Comparison of ENCODE assay signal across 8 cellular contexts in genomic region chr17:1488826-1489275, GRCh38. TPM values are rescaled to one million over a fixed set of nuclear protein-coding genes. Genes with fewer than 3 reads are reported as not detected.
DNase-seq lines count a peak whose midpoint lies in the region; ATAC-seq and TF ChIP-seq lines count a peak whose summit lies in the region.

No MANE protein-coding gene starts in this region.

- peaks cover 42% of the 10 kb centered on the region for H3K4me1 Mint-ChIP-seq in activated CD4-positive, alpha-beta T cell treated with anti-CD3 and anti-CD28 coated beads for 36 hours

- H3K27me3 ChIP-seq in adrenal gland (no peaks in the 10 kb centered on the region), liver (ENCODE audit: control insufficient read depth in 4 of 4, insufficient read depth in 4 of 4, low read length in 3 of 4) (no peaks in the 10 kb centered on the region), suprapubic skin (no peaks in the 10 kb centered on the region)

- TF ChIP-seq EP300 in suprapubic skin (IDR thresholded peaks at IDR 0.05) = no peak

- H3K4me3 Mint-ChIP-seq in activated CD4-positive, alpha-beta T cell treated with anti-CD3 and anti-CD28 coated beads for 36 hours = peak overlapping the region; percentile 6

- CTCF ChIA-PET in activated CD4-positive, alpha-beta T cell treated with anti-CD3 and anti-CD28 coated beads for 36 hours (lab: Charles Lee) = interaction anchor here (0.7 to 1.6 kb wide), 2 partner anchors 123 to 161 kb away, joined by 3 to 4 read pairs; partner anchors contain the start of gene RILP

- H3K4me3 ChIP-seq in adrenal gland (peak overlapping the region in 2 of 4 donors; percentile 33 to 81), liver (ENCODE audit: low read depth in 1 of 3, low read length in 3 of 3) (peak overlapping the region in 1 of 3 donors; percentile 61), suprapubic skin (peak overlapping the region; percentile 77)

- H3K9me3 ChIP-seq in adrenal gland (replicated peaks in 1 of 3) = no peaks in the 10 kb centered on the region
- H3K9me3 ChIP-seq in liver (ENCODE audit: control insufficient read depth in 4 of 4, low read length in 3 of 4) = no peaks in the 10 kb centered on the region
- H3K9me3 ChIP-seq in suprapubic skin = no peaks in the 10 kb centered on the region

- H3K9me3 Mint-ChIP-seq in activated CD4-positive, alpha-beta T cell treated with anti-CD3 and anti-CD28 coated beads for 36 hours (ENCODE audit: low read depth) = no peaks in the 10 kb centered on the region

- TF ChIP-seq CTCF in adrenal gland (IDR thresholded peaks at IDR 0.05) = no peak
- TF ChIP-seq CTCF in liver (IDR thresholded peaks at IDR 0.05; ENCODE audit: low read depth, low read length, missing input control) = no peak
- TF ChIP-seq CTCF in suprapubic skin (IDR thresholded peaks at IDR 0.05) = no peak

- intact Hi-C loops in activated CD4-positive, alpha-beta T cell treated with anti-CD3 and anti-CD28 coated beads for 36 hours (cut with DNase I, micrococcal nuclease) = loop anchor here in 1 of 2 experiments (2.0 kb wide), 1 partner anchor 26 kb away; no protein-coding TSS in a partner anchor
- intact Hi-C loops in adrenal gland (cut with DNase I) = no loop called here

- no peaks in the 10 kb centered on the region for H3K27me3 Mint-ChIP-seq in activated CD4-positive, alpha-beta T cell treated with anti-CD3 and anti-CD28 coated beads for 36 hours

- H3K36me3 ChIP-seq in adrenal gland (replicated peaks in 1 of 2) = no peaks in the 10 kb centered on the region
- peaks cover 0 to 1% (median 0%) of the 10 kb centered on the region in 4 donors for H3K36me3 ChIP-seq in liver (ENCODE audit: control insufficient read depth in 4 of 4, insufficient read depth in 3 of 4, low read depth in 1 of 4, low read length in 3 of 4)
- H3K36me3 ChIP-seq in suprapubic skin = no peaks in the 10 kb centered on the region

- H3K9ac ChIP-seq in liver (ENCODE audit: low read depth in 1 of 2, low read length in 2 of 2) = peak overlapping the region in 1 of 2 donors; percentile 19

- 82 to 89% (median 83%) methylated on average over 7 of the region's 7 CpGs for WGBS in adrenal gland, 4 donors
- WGBS in liver = 75% methylated on average over 7 of the region's 7 CpGs
- WGBS in suprapubic skin = 70% methylated on average over 5 of the region's 7 CpGs

- ATAC-seq in activated CD4-positive, alpha-beta T cell treated with anti-CD3 and anti-CD28 coated beads for 36 hours = no peak
- ATAC-seq in GM21717 (IDR thresholded peaks at IDR 0.05; ENCODE audit: unreplicated experiment) (no peak), HG03457 (IDR thresholded peaks at IDR 0.05; ENCODE audit: unreplicated experiment) (no peak)

- peaks cover 25 to 49% of the 10 kb centered on the region in 2 donors for H3K4me1 ChIP-seq in adrenal gland (replicated peaks in 1 of 2)
- H3K4me1 ChIP-seq in liver (ENCODE audit: control insufficient read depth in 4 of 4, insufficient read depth in 4 of 4, low read length in 3 of 4) = peaks cover 16 to 68% (median 37%) of the 10 kb centered on the region in 4 donors
- H3K4me1 ChIP-seq in suprapubic skin = peaks cover 81% of the 10 kb centered on the region

- no peak overlapping the region for H3K27ac Mint-ChIP-seq in activated CD4-positive, alpha-beta T cell treated with anti-CD3 and anti-CD28 coated beads for 36 hours

- POLR2A ChIA-PET in activated CD4-positive, alpha-beta T cell treated with anti-CD3 and anti-CD28 coated beads for 36 hours (lab: Charles Lee) = interaction anchor here (0.7 kb wide), 1 partner anchor 10 kb away, joined by 6 read pairs; no protein-coding TSS in a partner anchor

- H3K27ac ChIP-seq in adrenal gland (peak overlapping the region in 4 of 5 donors; percentile 82 to 97 (median 86)), liver (ENCODE audit: low read depth in 1 of 2, low read length in 2 of 2) (peak overlapping the region; percentile 63 to 76), suprapubic skin (peak overlapping the region; percentile 97)

- TF ChIP-seq RAD21 in liver (IDR thresholded peaks at IDR 0.05) = no peak

- no peak for DNase-seq in activated CD4-positive, alpha-beta T cell treated with anti-CD3 and anti-CD28 coated beads for 36 hours
- DNase-seq in activated CD4-positive, alpha-beta T cell treated with anti-CD3 and anti-CD28 coated beads, Interleukin-2, amount 50 U/mL, for 48 hours = no peak
- peak in 1 of 7 donors; percentile 33 for DNase-seq in adrenal gland
- no peak for DNase-seq in suprapubic skin (ENCODE audit: low spot score in 2 of 2)
- DNase-seq in NCI-H1417 (lab: John Stamatoyannopoulos, UW) = no peak

- H3K36me3 Mint-ChIP-seq in activated CD4-positive, alpha-beta T cell treated with anti-CD3 and anti-CD28 coated beads for 36 hours (ENCODE audit: low read depth) = peaks cover 3% of the 10 kb centered on the region

- TF ChIP-seq POLR2A in adrenal gland (IDR thresholded peaks at IDR 0.05) (no peak), suprapubic skin (IDR thresholded peaks at IDR 0.05) (no peak)

TF ChIP-seq in liver, 16 proteins besides CTCF, POLR2A, EP300 and RAD21:
- no peak for TF ChIP-seq YY1 (IDR thresholded peaks at IDR 0.05)
- no peak for TF ChIP-seq TAF1 (conservative IDR thresholded peaks at IDR 0.05)
- no peak for TF ChIP-seq MAX (IDR thresholded peaks at IDR 0.05)
- no peak for TF ChIP-seq ATF3 (IDR thresholded peaks at IDR 0.05)
- TF ChIP-seq RXRA (IDR thresholded peaks at IDR 0.05) = no peak
- TF ChIP-seq GABPA (IDR thresholded peaks at IDR 0.05 in 1 of 2, conservative IDR thresholded peaks at IDR 0.05 in 1 of 2) = no peak
- no peak for TF ChIP-seq REST (IDR thresholded peaks at IDR 0.05)
TF ChIP-seq in liver: peak in this region for 0.

RNA-seq across cellular contexts. Expression of gene MYO1C, which starts 3.6 kb away (rescaled TPM):
- 10 to 100 TPM; 21.7 to 24.1 TPM for total RNA-seq in activated CD4-positive, alpha-beta T cell treated with anti-CD3 and anti-CD28 coated beads for 36 hours
- 100 to 1,000 TPM in 1 of 8 donors, 10 to 100 TPM in 7; 50.4 to 103 (median 79.1) TPM for total RNA-seq in adrenal gland
- polyA plus RNA-seq in adrenal gland = 10 to 100 TPM; 35.6 to 71.4 (median 71.3) TPM
- total RNA-seq in liver = 10 to 100 TPM; 20.3 to 61.7 TPM
- polyA plus RNA-seq in liver = 10 to 100 TPM; 22.9 to 33.6 TPM
- total RNA-seq in suprapubic skin = 100 to 1,000 TPM in 2 of 4 donors, 10 to 100 TPM in 2; 74.9 to 116 (median 103) TPM

RNA-seq across cellular contexts. Expression of gene INPP5K, which starts 27.6 kb away (rescaled TPM):
- total RNA-seq in activated CD4-positive, alpha-beta T cell treated with anti-CD3 and anti-CD28 coated beads for 36 hours = 10 to 100 TPM; 18.5 to 27.3 TPM
- total RNA-seq in adrenal gland (10 to 100 TPM; 22.3 to 91.6 (median 39.9) TPM), liver (10 to 100 TPM; 19.2 to 47.1 TPM), suprapubic skin (100 to 1,000 TPM in 3 of 4 donors, 10 to 100 TPM in 1; 91.8 to 160 (median 123) TPM)
- polyA plus RNA-seq in adrenal gland (10 to 100 TPM; 22.6 to 41.1 (median 34.0) TPM), liver (10 to 100 TPM in 1 of 2 donors, 1 to 10 TPM in 1; 9.9 to 12.5 TPM)

RNA-seq across cellular contexts. Expression of gene CRK, which starts 32.8 kb away (rescaled TPM):
- total RNA-seq in activated CD4-positive, alpha-beta T cell treated with anti-CD3 and anti-CD28 coated beads for 36 hours = 10 to 100 TPM; 10.1 to 11.6 TPM
- total RNA-seq in adrenal gland (10 to 100 TPM; 55.4 to 80.6 (median 61.0) TPM), liver (10 to 100 TPM; 35.9 to 69.9 TPM), suprapubic skin (10 to 100 TPM; 38.9 to 53.7 (median 49.0) TPM)
- polyA plus RNA-seq in adrenal gland (10 to 100 TPM; 20.3 to 62.7 (median 23.0) TPM), liver (10 to 100 TPM; 29.5 to 33.7 TPM)
